ENCODE assay signal across 13 cellular contexts in the genomic region with DNA sequence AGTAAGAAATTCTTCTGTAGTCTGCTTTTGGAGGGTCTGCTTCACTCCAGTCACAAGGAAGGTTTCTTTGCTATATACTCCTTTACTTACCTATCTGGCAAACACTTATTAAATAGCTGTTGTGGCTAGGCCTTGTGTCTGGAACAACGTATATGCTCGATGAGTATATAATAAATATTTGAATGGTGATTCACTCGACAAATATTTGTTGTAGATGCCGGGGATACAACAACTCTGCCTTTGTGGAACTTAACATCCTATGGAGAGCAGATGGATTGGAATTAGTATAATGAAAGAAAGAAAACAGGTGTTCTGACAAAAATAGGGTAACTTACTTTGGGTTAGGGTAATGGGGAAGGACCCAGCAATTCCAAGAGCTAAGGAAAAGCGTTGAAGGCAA. TPM values are rescaled to one million over a fixed set of nuclear protein-coding genes. Genes with fewer than 3 reads are reported as not detected.
DNase-seq lines count a peak whose midpoint lies in the region; ATAC-seq, FAIRE-seq and TF ChIP-seq lines count a peak whose summit lies in the region.
"Had no signal": no experiment of that assay in that cellular context is flagged by ENCODE, and none has a peak within 500 bp of the region (broad histone marks: within the 10 kb centered on the region; RNA-seq: fewer than 3 reads in every experiment).

No MANE protein-coding gene starts in this region.

- CTCF ChIA-PET in Caco-2 (lab: Charles Lee) = no interaction called here

- H3K4me1 ChIP-seq in Caco-2 (peaks cover 7% of the 10 kb centered on the region; the same call in 1 of the 2 replicates), astrocyte (ENCODE audit: insufficient read depth, low read length) (peaks cover 23% of the 10 kb centered on the region), stomach (peaks cover 8 to 52% (median 36%) of the 10 kb centered on the region in 4 donors)

- no peak overlapping the region for H2AFZ ChIP-seq in astrocyte (ENCODE audit: low read depth, low read length)

- TF ChIP-seq POLR2A in stomach (IDR thresholded peaks at IDR 0.05) = no peak

- H4K20me1 ChIP-seq in astrocyte (ENCODE audit: insufficient read depth, low read length) = peaks cover 56% of the 10 kb centered on the region

- H3K4me1 Mint-ChIP-seq in Caco-2 (ENCODE audit: low read depth, unreplicated experiment) (peaks cover 23% of the 10 kb centered on the region), astrocyte (ENCODE audit: low read depth, unreplicated experiment) (peaks cover 24% of the 10 kb centered on the region), mesothelial cell of epicardium (peaks cover 17% of the 10 kb centered on the region)

- POLR2A ChIA-PET in Caco-2 (lab: Charles Lee) = interaction anchor here (0.5 kb wide), 1 partner anchor 31 kb away, joined by 4 read pairs; the partner anchor contains the start of gene KPNA6

- H3K27ac Mint-ChIP-seq in Caco-2 (ENCODE audit: unreplicated experiment) = peak overlapping the region; percentile 32
- peak overlapping the region; percentile 79 for H3K27ac Mint-ChIP-seq in astrocyte (ENCODE audit: unreplicated experiment)
- peak overlapping the region; percentile 65 for H3K27ac Mint-ChIP-seq in mesothelial cell of epicardium

- no TSS peak for BruUV-seq in Caco-2 (replicated peaks; lab: Mats Ljungman, UMichigan)

- TF ChIP-seq CTCF in Caco-2 (IDR thresholded peaks at IDR 0.05; ENCODE audit: insufficient read depth in 1 of 2, low read depth in 1 of 2, low read length in 1 of 2, severe bottlenecking in 1 of 2, unreplicated experiment in 1 of 2) = no peak
- TF ChIP-seq CTCF in astrocyte (IDR thresholded peaks at IDR 0.05; ENCODE audit: insufficient read depth, low read depth, low read length) = no peak
- no peak for TF ChIP-seq CTCF in mesothelial cell of epicardium (IDR thresholded peaks at IDR 0.05; ENCODE audit: unreplicated experiment)
- TF ChIP-seq CTCF in stomach (IDR thresholded peaks at IDR 0.05) = no peak

- H3K4me3 ChIP-seq in Caco-2 (ENCODE audit: low read depth, low read length) (no peak overlapping the region), astrocyte (ENCODE audit: insufficient read depth, low read depth, low read length) (no peak overlapping the region), stomach (no peak overlapping the region)
- H3K4me3 ChIP-seq: tibial nerve had no signal

- H3K4me2 ChIP-seq in astrocyte (ENCODE audit: low read length) = peak overlapping the region; percentile 33

- H3K27ac ChIP-seq in astrocyte (ENCODE audit: low read depth, low read length) (peak overlapping the region; percentile 36), caudate nucleus (ENCODE audit: low read depth, low read length) (no peak overlapping the region), stomach (peak overlapping the region in 1 of 5 donors; percentile 20)
- H3K27ac ChIP-seq: tibial nerve had no signal

- H3K27me3 ChIP-seq in Caco-2 (replicated peaks; ENCODE audit: control insufficient read depth, insufficient read depth, low read length) (no peaks in the 10 kb centered on the region), astrocyte (ENCODE audit: insufficient read depth, low read length) (no peaks in the 10 kb centered on the region), stomach (no peaks in the 10 kb centered on the region)
- H3K27me3 ChIP-seq: tibial nerve had no signal

- intact Hi-C loops in Caco-2 (cut with micrococcal nuclease; ENCODE audit: unreplicated experiment) = no loop called here
- intact Hi-C loops in stomach (cut with DNase I; ENCODE audit: low total_unique reads) = no loop called here

- no peak for FAIRE-seq in astrocyte (lab: Jason Lieb, UNC)

- H3K79me2 ChIP-seq in astrocyte (ENCODE audit: insufficient read depth, low read length) = peaks cover 92% of the 10 kb centered on the region

- WGBS in stomach, 5 donors = 31 to 51% (median 39%) methylated on average over 5 of the region's 5 CpGs

- H3K36me3 Mint-ChIP-seq in Caco-2 (ENCODE audit: insufficient read depth, unreplicated experiment) (peaks cover 6% of the 10 kb centered on the region), astrocyte (ENCODE audit: low read depth, unreplicated experiment) (peaks cover 9% of the 10 kb centered on the region), mesothelial cell of epicardium (peaks cover 2% of the 10 kb centered on the region)

- no peak for DNase-seq in Caco-2
- peak; percentile 53 for DNase-seq in LoVo (ENCODE audit: low spot score)
- peak; percentile 55 for DNase-seq in astrocyte (ENCODE audit: low read depth)
- DNase-seq in mesothelial cell of epicardium (ENCODE audit: low spot score in 2 of 2, unreplicated experiment in 2 of 2) = no peak
- DNase-seq in caudate nucleus (lab: John Stamatoyannopoulos, UW) = no peak
- no peak for DNase-seq in stomach
- DNase-seq: activated CD4-positive, CD25-positive, alpha-beta regulatory T cell; activated naive CD4-positive, alpha-beta T cell; DMS79; NCI-H1105 had no signal

- H3K4me3 Mint-ChIP-seq in Caco-2 (ENCODE audit: unreplicated experiment) = no peak overlapping the region
- H3K4me3 Mint-ChIP-seq in astrocyte (ENCODE audit: unreplicated experiment) = no peak overlapping the region
- no peak overlapping the region for H3K4me3 Mint-ChIP-seq in mesothelial cell of epicardium

- H3K27me3 Mint-ChIP-seq in Caco-2 (ENCODE audit: insufficient read depth, unreplicated experiment) (no peaks in the 10 kb centered on the region), astrocyte (ENCODE audit: low read depth, unreplicated experiment) (no peaks in the 10 kb centered on the region), mesothelial cell of epicardium (ENCODE audit: low read depth) (no peaks in the 10 kb centered on the region)

- no peaks in the 10 kb centered on the region for H3K9me3 ChIP-seq in Caco-2
- H3K9me3 ChIP-seq in astrocyte (ENCODE audit: insufficient read depth, low read depth, low read length) = no peaks in the 10 kb centered on the region
- H3K9me3 ChIP-seq in stomach = no peaks in the 10 kb centered on the region
- H3K9me3 ChIP-seq: tibial nerve had no signal

- H3K9me3 Mint-ChIP-seq in Caco-2 (ENCODE audit: unreplicated experiment) (no peaks in the 10 kb centered on the region), astrocyte (ENCODE audit: unreplicated experiment) (no peaks in the 10 kb centered on the region), mesothelial cell of epicardium (no peaks in the 10 kb centered on the region)

- peak overlapping the region; percentile 28 for H3K9ac ChIP-seq in astrocyte (ENCODE audit: low read length)

- ATAC-seq in HG02678 (IDR thresholded peaks at IDR 0.05; ENCODE audit: unreplicated experiment) (no peak), GM21423 (IDR thresholded peaks at IDR 0.05; ENCODE audit: unreplicated experiment) (no peak)

- no peak for TF ChIP-seq EP300 in stomach (IDR thresholded peaks at IDR 0.05)

- no peaks in the 10 kb centered on the region for H3K36me3 ChIP-seq in Caco-2 (ENCODE audit: control insufficient read depth, insufficient read depth, low read length)
- no peaks in the 10 kb centered on the region for H3K36me3 ChIP-seq in astrocyte (ENCODE audit: insufficient read depth, low read length)
- peaks cover 0 to 8% (median 2%) of the 10 kb centered on the region in 4 donors for H3K36me3 ChIP-seq in stomach

RNA-seq across cellular contexts. Expression of gene KPNA6, which starts 31.1 kb away (rescaled TPM):
- total RNA-seq in Caco-2 (2022) (49.8 and 52.8 TPM in 2 replicates), astrocyte (113 and 122 TPM in 2 replicates), mesothelial cell of epicardium (67.5 to 70.5 TPM (median 68.7 TPM) in 3 replicates), stomach (10 to 100 TPM; 14.6 to 38.0 (median 32.6) TPM)
- 10 to 100 TPM in 1 of 3 donors, 1 to 10 TPM in 2; 7.6 to 11.3 (median 8.5) TPM for polyA plus RNA-seq in stomach

RNA-seq across cellular contexts. Expression of gene TXLNA, which starts 40.5 kb away (rescaled TPM):
- total RNA-seq in Caco-2 (2022) (33.2 and 35.0 TPM in 2 replicates), astrocyte (65.8 and 66.6 TPM in 2 replicates), mesothelial cell of epicardium (56.6 to 59.7 TPM (median 57.2 TPM) in 3 replicates), stomach (10 to 100 TPM; 20.6 to 48.1 (median 28.0) TPM)
- 10 to 100 TPM in 2 of 3 donors, 1 to 10 TPM in 1; 9.8 to 18.4 (median 12.1) TPM for polyA plus RNA-seq in stomach

Comparison
In these comparisons a context has a peak if more than half of its experiments do, and no peak if none do; other contexts are left out.
1. DNase-seq: peak in LoVo (single experiment) and astrocyte (single experiment); none in Caco-2 (0 of 2), mesothelial cell of epicardium (0 of 2), caudate nucleus (0 of 61) and stomach (single experiment).
2. Peak in every context shown above with its lines, with median percentiles within 50 percentile points of each other: H3K27ac Mint-ChIP-seq.